In the genomic region with DNA sequence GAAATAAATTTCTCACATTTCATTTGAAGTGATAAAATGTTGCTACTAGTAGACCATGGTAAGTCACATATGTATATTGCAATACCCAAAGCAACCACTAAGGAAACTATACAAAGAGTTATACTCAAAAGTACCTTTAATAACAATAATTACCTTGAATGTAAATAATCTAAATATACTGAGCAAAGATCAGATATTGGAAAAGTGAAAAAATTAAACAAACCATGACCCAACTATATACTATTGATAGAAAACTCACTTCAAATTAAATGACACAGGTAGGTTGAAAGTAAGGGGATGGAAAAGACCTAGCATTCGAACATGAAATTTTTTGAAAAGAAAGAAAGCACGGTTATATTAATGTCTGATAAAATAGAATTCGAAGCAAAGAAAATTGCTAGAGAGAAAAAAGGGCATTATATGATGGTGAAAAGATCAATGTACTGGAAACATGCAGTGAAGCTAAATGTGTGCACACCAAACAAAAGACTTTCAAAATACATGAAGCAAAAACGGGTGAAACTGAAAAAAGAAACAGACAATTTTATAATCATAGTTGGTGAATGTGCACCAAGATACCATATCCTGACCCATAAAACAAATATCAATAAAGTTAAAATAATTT, we compare ENCODE assay signal across 20 cellular contexts. TPM values are rescaled to one million over a fixed set of nuclear protein-coding genes. Genes with fewer than 3 reads are reported as not detected.
DNase-seq lines count a peak whose midpoint lies in the region; ATAC-seq and TF ChIP-seq lines count a peak whose summit lies in the region.
"Had no signal": no experiment of that assay in that cellular context is flagged by ENCODE, and none has a peak within 500 bp of the region (broad histone marks: within the 10 kb centered on the region; RNA-seq: fewer than 3 reads in every experiment).

No MANE protein-coding gene starts in this region.

- H3K9me3 Mint-ChIP-seq in type B pancreatic cell: no peaks in the 10 kb centered on the region
- H3K9me3 Mint-ChIP-seq: activated T-helper 1 cell treated with anti-CD3 and anti-CD28 coated beads, Interleukin-12 subunit alpha, Interleukin-12 subunit beta, Interleukin-2, Interleukin-4 antibody, amounts not matched to agents 30 ng/mL and 10 ng/mL and 1 ng/mL, durations not matched to agents 14 hours and 24 hours and 36 hours; effector memory CD8-positive, alpha-beta T cell; stimulated activated naive B cell treated with anti-CD40 and anti-IgM and Interleukin-4, amounts not matched to agents 10 μg/mL and 1 μg/mL and 100 μg/mL, for 72 hours had no signal

- no peak for DNase-seq in cardiac muscle cell (ENCODE audit: low read depth in 1 of 2, low spot score in 1 of 2)
- no peak for DNase-seq in heart right ventricle
- no peak for DNase-seq in MM.1S
- DNase-seq in colonic mucosa: no peak
- no peak for DNase-seq in type B pancreatic cell (ENCODE audit: extremely low spot score, unreplicated experiment)
- no peak for DNase-seq in sigmoid colon
- DNase-seq: activated CD4-positive, alpha-beta T cell treated with anti-CD3 and anti-CD28 coated beads for 1 hour; anterior cingulate cortex; effector memory CD8-positive, alpha-beta T cell; Karpas-422; kidney glomerular epithelial cell; NCI-H187; stimulated activated CD4-positive, alpha-beta T cell treated with anti-CD3 and anti-CD28 coated beads, Interleukin-4, amount 100 ng/mL, for 24 hours; stimulated activated naive B cell treated with anti-CD40 and anti-IgM and Interleukin-4, amounts not matched to agents 10 μg/mL and 1 μg/mL and 100 μg/mL, for 72 hours had no signal

- no peak for TF ChIP-seq EP300 in sigmoid colon (IDR thresholded peaks at IDR 0.05)

- TF ChIP-seq POLR2A in sigmoid colon (IDR thresholded peaks at IDR 0.05): no peak

- H3K9me3 ChIP-seq in cardiac muscle cell (ENCODE audit: low read depth): no peaks in the 10 kb centered on the region
- H3K9me3 ChIP-seq in heart right ventricle: no peaks in the 10 kb centered on the region
- H3K9me3 ChIP-seq in MM.1S (replicated peaks; ENCODE audit: insufficient read depth, low read length): no peaks in the 10 kb centered on the region
- no peaks in the 10 kb centered on the region for H3K9me3 ChIP-seq in colonic mucosa
- H3K9me3 ChIP-seq in sigmoid colon: no peaks in the 10 kb centered on the region
- H3K9me3 ChIP-seq: BLaER1 treated with 17β-estradiol and CSF1 and Interleukin-3, amounts not matched to agents 10 nM and 100 nM; vagina had no signal

- no peaks in the 10 kb centered on the region for H3K36me3 ChIP-seq in cardiac muscle cell
- H3K36me3 ChIP-seq in heart right ventricle: no peaks in the 10 kb centered on the region
- no peaks in the 10 kb centered on the region for H3K36me3 ChIP-seq in MM.1S (replicated peaks; ENCODE audit: insufficient read depth, low read length)
- no peaks in the 10 kb centered on the region for H3K36me3 ChIP-seq in colonic mucosa
- no peaks in the 10 kb centered on the region for H3K36me3 ChIP-seq in sigmoid colon
- H3K36me3 ChIP-seq: BLaER1 treated with 17β-estradiol and CSF1 and Interleukin-3, amounts not matched to agents 10 nM and 100 nM; vagina had no signal

- no peak overlapping the region for H3K27ac ChIP-seq in cardiac muscle cell
- no peak overlapping the region for H3K27ac ChIP-seq in heart right ventricle
- H3K27ac ChIP-seq in MM.1S (ENCODE audit: low read length): no peak overlapping the region
- no peak overlapping the region for H3K27ac ChIP-seq in colonic mucosa
- H3K27ac ChIP-seq in sigmoid colon: no peak overlapping the region
- H3K27ac ChIP-seq: BLaER1 treated with 17β-estradiol and CSF1 and Interleukin-3, amounts not matched to agents 10 nM and 100 nM; vagina had no signal

- H3K27me3 Mint-ChIP-seq in type B pancreatic cell: peaks cover 6% of the 10 kb centered on the region
- H3K27me3 Mint-ChIP-seq: effector memory CD8-positive, alpha-beta T cell had no signal

- H2AFZ ChIP-seq in MM.1S (ENCODE audit: low read length): no peak overlapping the region

- H3K9ac ChIP-seq in MM.1S (ENCODE audit: low read length): no peak overlapping the region
- no peak overlapping the region for H3K9ac ChIP-seq in colonic mucosa (ENCODE audit: low read depth in 2 of 2, low read length in 2 of 2)
- H3K9ac ChIP-seq: BLaER1 treated with 17β-estradiol and CSF1 and Interleukin-3, amounts not matched to agents 10 nM and 100 nM had no signal

- intact Hi-C loops in heart right ventricle (cut with DNase I) (no loop called here), colonic mucosa (cut with DNase I) (no loop called here), sigmoid colon (cut with DNase I) (no loop called here)

- H3K4me3 ChIP-seq in cardiac muscle cell: no peak overlapping the region
- no peak overlapping the region for H3K4me3 ChIP-seq in heart right ventricle
- no peak overlapping the region for H3K4me3 ChIP-seq in MM.1S (ENCODE audit: low read length)
- H3K4me3 ChIP-seq in colonic mucosa: no peak overlapping the region
- no peak overlapping the region for H3K4me3 ChIP-seq in sigmoid colon
- H3K4me3 ChIP-seq: BLaER1 treated with 17β-estradiol and CSF1 and Interleukin-3, amounts not matched to agents 10 nM and 100 nM; vagina had no signal

- H3F3A ChIP-seq in MM.1S (ENCODE audit: insufficient read depth, low read length): no peaks in the 10 kb centered on the region

- 88% methylated on average over 4 of the region's 4 CpGs for WGBS in heart right ventricle, 2 donors
- WGBS in sigmoid colon, 2 donors: 72 to 85% methylated on average over 4 of the region's 4 CpGs

- H3K4me1 Mint-ChIP-seq in type B pancreatic cell (ENCODE audit: unreplicated experiment): no peaks in the 10 kb centered on the region
- H3K4me1 Mint-ChIP-seq: stimulated activated naive B cell treated with anti-CD40 and anti-IgM and Interleukin-4, amounts not matched to agents 10 μg/mL and 1 μg/mL and 100 μg/mL, for 72 hours had no signal

- H3K27me3 ChIP-seq in cardiac muscle cell: no peaks in the 10 kb centered on the region
- H3K27me3 ChIP-seq in heart right ventricle: no peaks in the 10 kb centered on the region
- H3K27me3 ChIP-seq in MM.1S (replicated peaks; ENCODE audit: insufficient read depth, low read length): no peaks in the 10 kb centered on the region
- no peaks in the 10 kb centered on the region for H3K27me3 ChIP-seq in colonic mucosa
- H3K27me3 ChIP-seq in sigmoid colon: no peaks in the 10 kb centered on the region
- H3K27me3 ChIP-seq: BLaER1 treated with 17β-estradiol and CSF1 and Interleukin-3, amounts not matched to agents 10 nM and 100 nM; vagina had no signal

- no peaks in the 10 kb centered on the region for H3K79me2 ChIP-seq in MM.1S (ENCODE audit: low read length)

- peak; percentile 8 for TF ChIP-seq CTCF in cardiac muscle cell (IDR thresholded peaks at IDR 0.05; ENCODE audit: low read depth, low read length)
- peak in 4 of 9 donors; percentile 9 to 46 (median 18) for TF ChIP-seq CTCF in heart right ventricle (IDR thresholded peaks at IDR 0.05)
- peak; percentile 43 for TF ChIP-seq CTCF in MM.1S (IDR thresholded peaks at IDR 0.05; ENCODE audit: low read length)
- peak; percentile 21 for TF ChIP-seq CTCF in colonic mucosa (IDR thresholded peaks at IDR 0.05)
- peak; percentile 71 for TF ChIP-seq CTCF in type B pancreatic cell (conservative IDR thresholded peaks at IDR 0.05)
- TF ChIP-seq CTCF in sigmoid colon (IDR thresholded peaks at IDR 0.05): no peak

- no peak for ATAC-seq in heart right ventricle
- no peak for ATAC-seq in GM18873 (IDR thresholded peaks at IDR 0.05; ENCODE audit: low FRiP score, unreplicated experiment)
- no peak for ATAC-seq in GM18517 (IDR thresholded peaks at IDR 0.05; ENCODE audit: unreplicated experiment)
- ATAC-seq: effector memory CD8-positive, alpha-beta T cell; stimulated activated naive B cell treated with anti-CD40 and anti-IgM and Interleukin-4, amounts not matched to agents 10 μg/mL and 1 μg/mL and 100 μg/mL, for 72 hours had no signal

- H3K36me3 Mint-ChIP-seq in type B pancreatic cell: no peaks in the 10 kb centered on the region
- H3K36me3 Mint-ChIP-seq: stimulated activated naive B cell treated with anti-CD40 and anti-IgM and Interleukin-4, amounts not matched to agents 10 μg/mL and 1 μg/mL and 100 μg/mL, for 72 hours had no signal

- H4K20me1 ChIP-seq in MM.1S (ENCODE audit: insufficient read depth, low read length): no peaks in the 10 kb centered on the region
- H4K20me1 ChIP-seq: BLaER1 treated with 17β-estradiol and CSF1 and Interleukin-3, amounts not matched to agents 10 nM and 100 nM had no signal

- H3K4me3 Mint-ChIP-seq in type B pancreatic cell: no peak overlapping the region
- H3K4me3 Mint-ChIP-seq: activated T-helper 1 cell treated with anti-CD3 and anti-CD28 coated beads, Interleukin-12 subunit alpha, Interleukin-12 subunit beta, Interleukin-2, Interleukin-4 antibody, amounts not matched to agents 30 ng/mL and 10 ng/mL and 1 ng/mL, durations not matched to agents 14 hours and 24 hours and 36 hours; effector memory CD8-positive, alpha-beta T cell; stimulated activated naive B cell treated with anti-CD40 and anti-IgM and Interleukin-4, amounts not matched to agents 10 μg/mL and 1 μg/mL and 100 μg/mL, for 72 hours had no signal

- H3K4me2 ChIP-seq in MM.1S (ENCODE audit: low read depth, low read length): no peak overlapping the region
- H3K4me2 ChIP-seq: BLaER1 treated with 17β-estradiol and CSF1 and Interleukin-3, amounts not matched to agents 10 nM and 100 nM had no signal

- no peaks in the 10 kb centered on the region for H3K4me1 ChIP-seq in cardiac muscle cell (ENCODE audit: low read depth)
- no peaks in the 10 kb centered on the region for H3K4me1 ChIP-seq in heart right ventricle
- H3K4me1 ChIP-seq in MM.1S (ENCODE audit: low read length): no peaks in the 10 kb centered on the region
- H3K4me1 ChIP-seq in colonic mucosa: no peaks in the 10 kb centered on the region
- no peaks in the 10 kb centered on the region for H3K4me1 ChIP-seq in sigmoid colon
- H3K4me1 ChIP-seq: vagina had no signal

- H3K27ac Mint-ChIP-seq in type B pancreatic cell: no peak overlapping the region
- H3K27ac Mint-ChIP-seq: activated T-helper 1 cell treated with anti-CD3 and anti-CD28 coated beads, Interleukin-12 subunit alpha, Interleukin-12 subunit beta, Interleukin-2, Interleukin-4 antibody, amounts not matched to agents 30 ng/mL and 10 ng/mL and 1 ng/mL, durations not matched to agents 14 hours and 24 hours and 36 hours; effector memory CD8-positive, alpha-beta T cell; stimulated activated naive B cell treated with anti-CD40 and anti-IgM and Interleukin-4, amounts not matched to agents 10 μg/mL and 1 μg/mL and 100 μg/mL, for 72 hours had no signal

- no peaks in the 10 kb centered on the region for H3K9me2 ChIP-seq in MM.1S (replicated peaks; ENCODE audit: insufficient read depth, low read length)

RNA-seq across cellular contexts. Expression of gene TFPI2, which starts 29.1 kb away (rescaled TPM):
- total RNA-seq in cardiac muscle cell: 20.8 and 24.5 TPM in 2 replicates
- 12.6 and 20.1 TPM in 2 replicates for polyA plus RNA-seq in cardiac muscle cell
- 10 to 100 TPM in 1 of 10 donors, 1 to 10 TPM in 9; 1.1 to 13.4 (median 2.2) TPM for total RNA-seq in heart right ventricle
- polyA plus RNA-seq in heart right ventricle: 1 to 10 TPM; 1.8 to 8.5 TPM
- total RNA-seq in colonic mucosa: 1 to 10 TPM in 1 of 2 donors, under 1 TPM in 1; 0.30 to 1.6 TPM
- 4.9 TPM in 2 replicates for total RNA-seq in type B pancreatic cell (ENCODE audit: low replicate concordance)
- 1 to 10 TPM in 3 of 4 donors, under 1 TPM in 1; 0.55 to 5.0 (median 3.7) TPM for total RNA-seq in sigmoid colon
- 1 to 10 TPM; 1.3 to 2.5 (median 1.8) TPM for polyA plus RNA-seq in sigmoid colon
- total RNA-seq: activated T-helper 1 cell treated with anti-CD3 and anti-CD28 coated beads, Interleukin-12 subunit alpha, Interleukin-12 subunit beta, Interleukin-2, Interleukin-4 antibody, amounts not matched to agents 30 ng/mL and 10 ng/mL and 1 ng/mL, durations not matched to agents 14 hours and 24 hours and 36 hours had no signal

RNA-seq across cellular contexts. Expression of gene GNGT1, which starts 44.9 kb away (rescaled TPM):
- not detected in 2 replicates for total RNA-seq in cardiac muscle cell
- polyA plus RNA-seq in cardiac muscle cell: not detected in 2 replicates
- not detected for total RNA-seq in heart right ventricle
- polyA plus RNA-seq in heart right ventricle: not detected
- not detected for total RNA-seq in colonic mucosa
- total RNA-seq in type B pancreatic cell (ENCODE audit: low replicate concordance): 0.14 TPM in 1 of 2 replicates, not detected in the other
- total RNA-seq in sigmoid colon: not detected
- not detected for polyA plus RNA-seq in sigmoid colon
- total RNA-seq: activated T-helper 1 cell treated with anti-CD3 and anti-CD28 coated beads, Interleukin-12 subunit alpha, Interleukin-12 subunit beta, Interleukin-2, Interleukin-4 antibody, amounts not matched to agents 30 ng/mL and 10 ng/mL and 1 ng/mL, durations not matched to agents 14 hours and 24 hours and 36 hours; myocyte; vagina had no signal

Comparison
In these comparisons a context has a peak if more than half of its experiments do, and no peak if none do; other contexts are left out.
1. CTCF ChIP-seq: peak in cardiac muscle cell (single experiment), MM.1S (single experiment), colonic mucosa (single experiment) and type B pancreatic cell (single experiment); none in sigmoid colon (0 of 4).